In genomic region chr2:6927186-6927585, GRCh38 we compare ENCODE assay signal across 13 cellular contexts. TPM values are rescaled to one million over a fixed set of nuclear protein-coding genes. Genes with fewer than 3 reads are reported as not detected.
DNase-seq lines count a peak whose midpoint lies in the region; ATAC-seq, FAIRE-seq and TF ChIP-seq lines count a peak whose summit lies in the region.
"Had no signal": no experiment of that assay in that cellular context is flagged by ENCODE, and none has a peak within 500 bp of the region (broad histone marks: within the 10 kb centered on the region; RNA-seq: fewer than 3 reads in every experiment).

No MANE protein-coding gene starts in this region.

- H3K9ac ChIP-seq in HepG2 (ENCODE audit: insufficient read depth, low read depth, low read length): no peak overlapping the region

- H3K27me3 Mint-ChIP-seq in chondrocyte (ENCODE audit: low read depth): no peaks in the 10 kb centered on the region

- H3K4me1 ChIP-seq in HepG2 (ENCODE audit: insufficient read depth, low read length): peaks cover 45% of the 10 kb centered on the region
- peaks cover 9 to 32% (median 13%) of the 10 kb centered on the region in 4 donors for H3K4me1 ChIP-seq in stomach
- H3K4me1 ChIP-seq in esophagus squamous epithelium: peaks cover 0 to 23% (median 0%) of the 10 kb centered on the region in 3 donors

- POLR2A ChIA-PET in HepG2 (lab: Yijun Ruan, JAX): no interaction called here

- TF ChIP-seq EP300 in HepG2 (IDR thresholded peaks at IDR 0.05; ENCODE audit: low read depth in 2 of 2, low read length in 2 of 2) (no peak), HepG2 (CRISPR knock-in tag; IDR thresholded peaks at IDR 0.05; ENCODE audit: borderline replicate concordance) (no peak), stomach (IDR thresholded peaks at IDR 0.05) (no peak)

- H3K36me3 Mint-ChIP-seq in chondrocyte (ENCODE audit: low read depth): no peaks in the 10 kb centered on the region

- no peak for TF ChIP-seq POLR2A in HepG2 (IDR thresholded peaks at IDR 0.05; ENCODE audit: insufficient read depth in 1 of 2, low read depth in 2 of 2, low read length in 2 of 2)
- no peak for TF ChIP-seq POLR2A in stomach (IDR thresholded peaks at IDR 0.05)
- no peak for TF ChIP-seq POLR2A in esophagus squamous epithelium (IDR thresholded peaks at IDR 0.05)

- H3K27ac ChIP-seq in HepG2 (ENCODE audit: extremely low read length, insufficient read depth, low read length) (no peak overlapping the region), stomach (no peak overlapping the region), esophagus squamous epithelium (no peak overlapping the region)

- H3K27ac Mint-ChIP-seq in chondrocyte (ENCODE audit: unreplicated experiment): peak overlapping the region; percentile 14

- no peak overlapping the region for H3K4me3 Mint-ChIP-seq in chondrocyte (ENCODE audit: unreplicated experiment)

- H3K9me3 ChIP-seq in HepG2 (ENCODE audit: low read length) (no peaks in the 10 kb centered on the region), stomach (no peaks in the 10 kb centered on the region), esophagus squamous epithelium (no peaks in the 10 kb centered on the region)

- no TSS peak for BruUV-seq in HepG2 (replicated peaks; lab: Mats Ljungman, UMichigan)

- DNase-seq in LNCaP clone FGC (ENCODE audit: low read depth) (peak; percentile 68), chondrocyte (ENCODE audit: low spot score) (no peak), HepG2 (ENCODE audit: low spot score) (no peak), stomach (peak; percentile 31), esophagus squamous epithelium (lab: John Stamatoyannopoulos, UW) (no peak), NCI-H69 (lab: John Stamatoyannopoulos, UW) (no peak), UCSD-AML1 (lab: John Stamatoyannopoulos, UW; ENCODE audit: unreplicated experiment) (no peak)
- DNase-seq: activated CD4-positive, alpha-beta T cell treated with anti-CD3 and anti-CD28 coated beads for 48 hours; HCEC 1CT; MM.1S had no signal

- intact Hi-C loops in HepG2 (cut with micrococcal nuclease; ENCODE audit: unreplicated experiment) (no loop called here), stomach (cut with DNase I; ENCODE audit: low total_unique reads) (no loop called here), esophagus squamous epithelium (cut with DNase I) (no loop called here)

- no peaks in the 10 kb centered on the region; a peak in 2 of 5 replicates for H3K36me3 ChIP-seq in HepG2 (replicated peaks in 1 of 2; ENCODE audit: control insufficient read depth in 1 of 2, insufficient read depth in 2 of 2, low read length in 2 of 2)
- no peaks in the 10 kb centered on the region for H3K36me3 ChIP-seq in stomach
- H3K36me3 ChIP-seq in esophagus squamous epithelium: no peaks in the 10 kb centered on the region

- peaks cover 2% of the 10 kb centered on the region for H3K9me3 Mint-ChIP-seq in chondrocyte (ENCODE audit: low read depth)

- peak; percentile 70 for FAIRE-seq in HepG2 (lab: Jason Lieb, UNC)
- FAIRE-seq: endothelial cell of umbilical vein, G401.6 had no signal

- no peak overlapping the region for H2AFZ ChIP-seq in HepG2 (ENCODE audit: low read length)

- in situ Hi-C loops in HepG2 (cut with HindIII; ENCODE audit: extremely low pct_ligation_motif_present, low pct_unique_long_range_greater_than_20kb): no loop called here

- no peaks in the 10 kb centered on the region; the same call in none of the 2 replicates for H4K20me1 ChIP-seq in HepG2 (ENCODE audit: insufficient read depth, low read length)

- H3K27me3 ChIP-seq in HepG2 (ENCODE audit: control insufficient read depth in 1 of 2, insufficient read depth in 2 of 2, low read length in 2 of 2): no peaks in the 10 kb centered on the region
- H3K27me3 ChIP-seq in stomach: no peaks in the 10 kb centered on the region
- H3K27me3 ChIP-seq in esophagus squamous epithelium: no peaks in the 10 kb centered on the region

- peak overlapping the region; percentile 31 for H3K4me2 ChIP-seq in HepG2 (ENCODE audit: low read depth, low read length)

- no peak for TF ChIP-seq CTCF in LNCaP clone FGC (IDR thresholded peaks at IDR 0.05; ENCODE audit: control insufficient read depth, extremely low read depth, insufficient read depth)
- no peak for TF ChIP-seq CTCF in chondrocyte (IDR thresholded peaks at IDR 0.05)
- no peak for TF ChIP-seq CTCF in HepG2 (CRISPR knock-in tag; IDR thresholded peaks at IDR 0.05)
- TF ChIP-seq CTCF in stomach (IDR thresholded peaks at IDR 0.05): no peak
- no peak for TF ChIP-seq CTCF in esophagus squamous epithelium (IDR thresholded peaks at IDR 0.05)

- peaks cover 20% of the 10 kb centered on the region for H3K4me1 Mint-ChIP-seq in chondrocyte (ENCODE audit: low read depth)

- no peak for TF ChIP-seq RAD21 in HepG2 (CRISPR knock-in tag; IDR thresholded peaks at IDR 0.05)

- H3K4me3 ChIP-seq in LNCaP clone FGC (ENCODE audit: low read depth, low read length): no peak overlapping the region
- no peak overlapping the region for H3K4me3 ChIP-seq in HepG2 (replicated peaks in 1 of 3; ENCODE audit: insufficient read depth in 1 of 3, low read depth in 2 of 3, low read length in 3 of 3)
- H3K4me3 ChIP-seq in stomach: no peak overlapping the region
- H3K4me3 ChIP-seq in esophagus squamous epithelium: no peak overlapping the region

- WGBS in HepG2 (ENCODE audit: low lambda C conversion rate): 41% methylated on average over 3 of the region's 3 CpGs
- 27 to 43% (median 37%) methylated on average over 3 of the region's 3 CpGs for WGBS in stomach, 5 donors
- 64 to 86% methylated on average over 1 of the region's 3 CpGs for WGBS in esophagus squamous epithelium, 2 donors

- peaks cover 20% of the 10 kb centered on the region for H3K79me2 ChIP-seq in HepG2 (ENCODE audit: insufficient read depth, low read length)

- ATAC-seq in HepG2: peak; percentile 33
- no peak for ATAC-seq in HG02588 (IDR thresholded peaks at IDR 0.05; ENCODE audit: unreplicated experiment)

- CTCF ChIA-PET in HepG2 (lab: Yijun Ruan, JAX; ENCODE audit: low intra/inter-chr PET ratio, low total read pairs): no interaction called here

RNA-seq across cellular contexts. Expression of gene RNF144A, which starts 10.0 kb away (rescaled TPM):
- total RNA-seq in chondrocyte (7.2 to 10.9 TPM (median 9.5 TPM) in 3 replicates), HepG2 (2016; rRNA removed; fragmentation: Illumina TruSeq; extraction: Trizol) (16.5 and 20.8 TPM in 2 replicates), stomach (10 to 100 TPM in 3 of 5 donors, 1 to 10 TPM in 2; 2.3 to 71.4 (median 18.2) TPM), esophagus squamous epithelium (10 to 100 TPM in 1 of 4 donors, 1 to 10 TPM in 3; 6.2 to 11.6 (median 8.2) TPM)
- total RNA-seq in HepG2 (2016; cell fraction: cytosol; rRNA removed; fragmentation: Illumina TruSeq; extraction: Trizol; ENCODE audit: low read depth): 12.0 and 16.8 TPM in 2 replicates
- total RNA-seq in HepG2 (2016; cell fraction: insoluble cytoplasmic fraction; rRNA removed; fragmentation: Illumina TruSeq; extraction: Trizol): 16.0 and 19.8 TPM in 2 replicates
- 19.8 and 25.4 TPM in 2 replicates for total RNA-seq in HepG2 (2016; cell fraction: membrane; rRNA removed; fragmentation: Illumina TruSeq; extraction: Trizol)
- total RNA-seq in HepG2 (2016; cell fraction: nucleus; rRNA removed; fragmentation: Illumina TruSeq; extraction: Trizol): 21.0 and 24.6 TPM in 2 replicates
- polyA plus RNA-seq in HepG2 (2011; rRNA removed) (13.2 and 13.9 TPM in 2 replicates), stomach (1 to 10 TPM; 1.4 to 2.7 (median 2.0) TPM)
- 11.3 and 13.1 TPM in 2 replicates for polyA plus RNA-seq in HepG2 (2011; cell fraction: cytosol; rRNA removed)
- 14.7 and 16.7 TPM in 2 replicates for polyA plus RNA-seq in HepG2 (2011; cell fraction: nucleus; rRNA removed)
- 3.4 and 4.4 TPM in 2 replicates for polyA plus RNA-seq in HepG2 (2012)
- polyA plus RNA-seq in HepG2 (2016; cell fraction: cytosol; fragmentation: Illumina TruSeq; extraction: Trizol; ENCODE audit: low read depth): 6.8 and 7.8 TPM in 2 replicates
- 17.5 and 19.7 TPM in 2 replicates for polyA plus RNA-seq in HepG2 (2016; cell fraction: insoluble cytoplasmic fraction; fragmentation: Illumina TruSeq; extraction: Trizol; ENCODE audit: low read depth)
- polyA plus RNA-seq in HepG2 (2016; cell fraction: membrane; fragmentation: Illumina TruSeq; extraction: Trizol; ENCODE audit: low read depth): 10.7 and 11.4 TPM in 2 replicates
- polyA plus RNA-seq in HepG2 (2016; cell fraction: nucleus; fragmentation: Illumina TruSeq; extraction: Trizol; ENCODE audit: insufficient read depth, low read depth): 15.5 and 16.5 TPM in 2 replicates
- polyA minus RNA-seq in HepG2 (2011; rRNA and poly(A)+ RNA removed; ENCODE audit: low replicate concordance): 0.12 and 37.2 TPM in 2 replicates
- 17.1 and 17.7 TPM in 2 replicates for polyA minus RNA-seq in HepG2 (2011; cell fraction: cytosol; rRNA and poly(A)+ RNA removed)
- polyA minus RNA-seq in HepG2 (2011; cell fraction: nucleus; rRNA and poly(A)+ RNA removed): 29.2 and 36.2 TPM in 2 replicates

RNA-seq across cellular contexts. Expression of gene RSAD2, which starts 49.6 kb away (rescaled TPM):
- total RNA-seq in chondrocyte: 0.12 to 0.22 TPM in 2 of 3 replicates, not detected in the other
- 0.06 and 0.11 TPM in 2 replicates for total RNA-seq in HepG2 (2016; rRNA removed; fragmentation: Illumina TruSeq; extraction: Trizol)
- total RNA-seq in HepG2 (2016; cell fraction: cytosol; rRNA removed; fragmentation: Illumina TruSeq; extraction: Trizol; ENCODE audit: low read depth): 0.09 and 0.10 TPM in 2 replicates
- total RNA-seq in HepG2 (2016; cell fraction: insoluble cytoplasmic fraction; rRNA removed; fragmentation: Illumina TruSeq; extraction: Trizol): not detected in 2 replicates
- not detected in 2 replicates for total RNA-seq in HepG2 (2016; cell fraction: membrane; rRNA removed; fragmentation: Illumina TruSeq; extraction: Trizol)
- total RNA-seq in HepG2 (2016; cell fraction: nucleus; rRNA removed; fragmentation: Illumina TruSeq; extraction: Trizol): 0.25 TPM in 1 of 2 replicates, not detected in the other
- not detected in 2 replicates for polyA plus RNA-seq in HepG2 (2011; rRNA removed)
- not detected in 2 replicates for polyA plus RNA-seq in HepG2 (2011; cell fraction: cytosol; rRNA removed)
- polyA plus RNA-seq in HepG2 (2011; cell fraction: nucleus; rRNA removed): not detected in 2 replicates
- polyA plus RNA-seq in HepG2 (2012): not detected in 2 replicates
- polyA plus RNA-seq in HepG2 (2016; cell fraction: cytosol; fragmentation: Illumina TruSeq; extraction: Trizol; ENCODE audit: low read depth): not detected in 2 replicates
- not detected in 2 replicates for polyA plus RNA-seq in HepG2 (2016; cell fraction: insoluble cytoplasmic fraction; fragmentation: Illumina TruSeq; extraction: Trizol; ENCODE audit: low read depth)
- not detected in 2 replicates for polyA plus RNA-seq in HepG2 (2016; cell fraction: membrane; fragmentation: Illumina TruSeq; extraction: Trizol; ENCODE audit: low read depth)
- not detected in 2 replicates for polyA plus RNA-seq in HepG2 (2016; cell fraction: nucleus; fragmentation: Illumina TruSeq; extraction: Trizol; ENCODE audit: insufficient read depth, low read depth)
- polyA minus RNA-seq in HepG2 (2011; rRNA and poly(A)+ RNA removed; ENCODE audit: low replicate concordance): 0.04 and 0.09 TPM in 2 replicates
- polyA minus RNA-seq in HepG2 (2011; cell fraction: cytosol; rRNA and poly(A)+ RNA removed): not detected in 2 replicates
- not detected in 2 replicates for polyA minus RNA-seq in HepG2 (2011; cell fraction: nucleus; rRNA and poly(A)+ RNA removed)
- 1 to 10 TPM in 2 of 5 donors, under 1 TPM in 1, not detected in 2; 0.45 to 9.2 (median 1.6) TPM for total RNA-seq in stomach
- polyA plus RNA-seq in stomach: 1 to 10 TPM in 2 of 3 donors, under 1 TPM in 1; 0.75 to 1.4 (median 1.4) TPM
- 1 to 10 TPM in 2 of 4 donors, under 1 TPM in 2; 0.15 to 4.3 (median 0.66) TPM for total RNA-seq in esophagus squamous epithelium

Comparison
In these comparisons a context has a peak if more than half of its experiments do, and no peak if none do; other contexts are left out.
1. DNase-seq: peak in LNCaP clone FGC (single experiment) and stomach (single experiment); none in chondrocyte (single experiment), HepG2 (single experiment), esophagus squamous epithelium (single experiment), NCI-H69 (single experiment) and UCSD-AML1 (single experiment).